In genomic region chr7:234041-234711, GRCh38 we compare ENCODE assay signal across 13 cellular contexts. TPM values are rescaled to one million over a fixed set of nuclear protein-coding genes. Genes with fewer than 3 reads are reported as not detected.
DNase-seq lines count a peak whose midpoint lies in the region; ATAC-seq and TF ChIP-seq lines count a peak whose summit lies in the region.
"Had no signal": no experiment of that assay in that cellular context is flagged by ENCODE, and none has a peak within 500 bp of the region (broad histone marks: within the 10 kb centered on the region; RNA-seq: fewer than 3 reads in every experiment).

No MANE protein-coding gene starts in this region.

- no peaks in the 10 kb centered on the region for H3K9me3 ChIP-seq in IMR-90 (ENCODE audit: control insufficient read depth, insufficient read depth, low read length)
- no peaks in the 10 kb centered on the region for H3K9me3 ChIP-seq in duodenal mucosa (ENCODE audit: control insufficient read depth in 1 of 2, low read length in 2 of 2)
- no peaks in the 10 kb centered on the region for H3K9me3 ChIP-seq in mucosa of descending colon
- H3K9me3 ChIP-seq in testis = no peaks in the 10 kb centered on the region

- H3K27me3 ChIP-seq in IMR-90 (ENCODE audit: control insufficient read depth, insufficient read depth, low read length) (no peaks in the 10 kb centered on the region), duodenal mucosa (ENCODE audit: control insufficient read depth in 1 of 2, insufficient read depth in 2 of 2, low read length in 2 of 2) (no peaks in the 10 kb centered on the region), testis (no peaks in the 10 kb centered on the region)

- H3K4me1 ChIP-seq in IMR-90 (ENCODE audit: control insufficient read depth, insufficient read depth, low read length) (peaks cover 60% of the 10 kb centered on the region), duodenal mucosa (ENCODE audit: control insufficient read depth in 1 of 2, insufficient read depth in 2 of 2, low read length in 2 of 2) (peaks cover 0 to 16% of the 10 kb centered on the region in 2 donors), mucosa of descending colon (ENCODE audit: low read depth) (peaks cover 2% of the 10 kb centered on the region), testis (peaks cover 54% of the 10 kb centered on the region)

- TF ChIP-seq POLR2A in IMR-90 (IDR thresholded peaks at IDR 0.05; ENCODE audit: low read depth, low read length) (0 out of 2 replicates have a peak, but pooled peaks have one; percentile 4), testis (IDR thresholded peaks at IDR 0.05) (no peak)

- POLR2A ChIA-PET in IMR-90 (lab: Charles Lee; ENCODE audit: unreplicated experiment) = interaction anchor here (1.5 kb wide), 1 partner anchor 42 kb away, joined by 3 read pairs; the partner anchor contains the start of gene FAM20C

- 41% methylated on average over 27 of the region's 33 CpGs; no CpG with 5 or more reads in 1 of the 2 experiments for WGBS in IMR-90 (ENCODE audit: extremely low coverage in 2 of 2, insufficient read length in 1 of 2), 2 experiments
- 46 to 52% methylated on average over 15 to 33 of the region's 33 CpGs for WGBS in testis, 2 donors

- H3K27ac Mint-ChIP-seq in progenitor cell of endocrine pancreas = no peak overlapping the region
- H3K27ac Mint-ChIP-seq: activated T-helper 17 cell treated with anti-CD3 and anti-CD28 coated beads, Interleukin-2, amount 50 U/mL, for 72 hours had no signal

- peak overlapping the region; percentile 99 for H4K5ac ChIP-seq in IMR-90 (ENCODE audit: low read depth, low read length)

- peak overlapping the region; percentile 97 for H3K18ac ChIP-seq in IMR-90 (ENCODE audit: low read depth, low read length)

- peak overlapping the region; percentile 76; the same call in 1 of the 2 replicates for H3K56ac ChIP-seq in IMR-90 (ENCODE audit: extremely low read depth, insufficient read depth, low read length)

- intact Hi-C loops in IMR-90 (cut with micrococcal nuclease) (no loop called here), mucosa of descending colon (cut with DNase I, micrococcal nuclease) (no loop called here), testis (cut with DNase I; ENCODE audit: low total_unique reads) (no loop called here)

- H2BK20ac ChIP-seq in IMR-90 (ENCODE audit: low read depth, low read length) = peak overlapping the region; percentile 93

- H4K8ac ChIP-seq in IMR-90 (ENCODE audit: low read depth in 2 of 2, low read length in 2 of 2) = peak overlapping the region; percentile 72 to 87

- peak overlapping the region; percentile 98 for H3K4ac ChIP-seq in IMR-90 (ENCODE audit: low read depth, low read length)

- in situ Hi-C loops in IMR-90 (cut with MboI; ENCODE audit: low sequenced_read_pairs) = no loop called here

- peak overlapping the region; percentile 100 for H2AK9ac ChIP-seq in IMR-90 (replicated peaks; ENCODE audit: low read depth, low read length, poor library complexity)

- H3K14ac ChIP-seq in IMR-90 (replicated peaks; ENCODE audit: low read depth, low read length) = peak overlapping the region; percentile 96

- H3K27ac ChIP-seq in IMR-90 (ENCODE audit: insufficient read depth, low read length) = peak overlapping the region; percentile 96
- peak overlapping the region; percentile 73 for H3K27ac ChIP-seq in duodenal mucosa (ENCODE audit: low read depth, low read length)
- H3K27ac ChIP-seq in testis = peak overlapping the region; percentile 72 to 74
- H3K27ac ChIP-seq: WERI-Rb-1 had no signal

- peak; percentile 21 for DNase-seq in IMR-90
- no peak for DNase-seq in mucosa of descending colon
- DNase-seq in testis = no peak
- DNase-seq in HPDE6-E6E7 (ENCODE audit: extremely low spot score) = no peak
- DNase-seq in progenitor cell of endocrine pancreas (ENCODE audit: low spot score, unreplicated experiment) = no peak
- no peak for DNase-seq in NCI-H226
- DNase-seq in GM19238 (ENCODE audit: insufficient read length, low spot score) = no peak
- DNase-seq: NCI-H1092 treated with DMSO at 0.1 percent for 48 hours; stimulated activated CD4-positive, alpha-beta T cell treated with anti-CD3 and anti-CD28 coated beads, Interleukin-15, amount 100 ng/mL, for 24 hours; WERI-Rb-1 had no signal

- H3K9ac ChIP-seq in IMR-90 (ENCODE audit: low read depth, low read length) (peak overlapping the region; percentile 53), duodenal mucosa (ENCODE audit: low read depth in 1 of 2, low read length in 2 of 2) (no peak overlapping the region)

- peaks cover 29% of the 10 kb centered on the region for H3K36me3 ChIP-seq in IMR-90 (ENCODE audit: control insufficient read depth, insufficient read depth, low read length)
- peaks cover 0 to 19% of the 10 kb centered on the region in 2 donors for H3K36me3 ChIP-seq in duodenal mucosa (ENCODE audit: control insufficient read depth in 1 of 2, insufficient read depth in 2 of 2, low read length in 2 of 2)
- H3K36me3 ChIP-seq in mucosa of descending colon (ENCODE audit: low read depth) = no peaks in the 10 kb centered on the region
- H3K36me3 ChIP-seq in testis (ENCODE audit: low read depth, missing control alignments) = no peaks in the 10 kb centered on the region
- H3K36me3 ChIP-seq: WERI-Rb-1 had no signal

- peaks cover 44 to 76% of the 10 kb centered on the region in 2 experiments for H3K79me1 ChIP-seq in IMR-90 (ENCODE audit: low read depth in 1 of 2, low read length in 2 of 2)

- peak overlapping the region; percentile 84; the same call in 2 of the 3 replicates for H2BK15ac ChIP-seq in IMR-90 (ENCODE audit: low read depth, low read length)

- H4K20me1 ChIP-seq in IMR-90 (ENCODE audit: insufficient read depth, low read length) = peaks cover 24% of the 10 kb centered on the region

- peak overlapping the region; percentile 49 for H3K4me2 ChIP-seq in IMR-90 (ENCODE audit: low read depth, low read length)

- BruUV-seq in IMR-90 (replicated peaks; lab: Mats Ljungman, UMichigan) = no TSS peak

- dilution Hi-C loops in IMR-90 (cut with HindIII; ENCODE audit: low sequenced_read_pairs, unreplicated experiment) = no loop called here

- peak overlapping the region; percentile 96 for H2BK5ac ChIP-seq in IMR-90 (ENCODE audit: low read depth, low read length, poor library complexity, severe bottlenecking)

- H3K36me3 Mint-ChIP-seq in progenitor cell of endocrine pancreas (ENCODE audit: insufficient read depth) = peaks cover 6% of the 10 kb centered on the region

- H3K9me1 ChIP-seq in IMR-90 (ENCODE audit: insufficient read depth, low read length) = peaks cover 31% of the 10 kb centered on the region

- TF ChIP-seq RAD21 in IMR-90 (IDR thresholded peaks at IDR 0.05; ENCODE audit: low read length) = no peak

- peak overlapping the region; percentile 100 for H2AK5ac ChIP-seq in IMR-90 (ENCODE audit: low read depth, low read length)

- TF ChIP-seq CTCF in IMR-90 (conservative IDR thresholded peaks at IDR 0.05; ENCODE audit: low read depth, low read length) = no peak
- no peak for TF ChIP-seq CTCF in mucosa of descending colon (IDR thresholded peaks at IDR 0.05)
- no peak for TF ChIP-seq CTCF in testis (IDR thresholded peaks at IDR 0.05)
- no peak for TF ChIP-seq CTCF in progenitor cell of endocrine pancreas (IDR thresholded peaks at IDR 0.05; ENCODE audit: unreplicated experiment)

- H3K4me3 ChIP-seq in IMR-90 (ENCODE audit: insufficient read depth, low read depth, low read length) (no peak overlapping the region), duodenal mucosa (ENCODE audit: low read depth in 1 of 2, low read length in 2 of 2) (no peak overlapping the region), mucosa of descending colon (no peak overlapping the region), testis (no peak overlapping the region)

- no peak overlapping the region for H3K4me3 Mint-ChIP-seq in progenitor cell of endocrine pancreas (ENCODE audit: low read depth)
- H3K4me3 Mint-ChIP-seq: activated T-helper 17 cell treated with anti-CD3 and anti-CD28 coated beads, Interleukin-2, amount 50 U/mL, for 72 hours had no signal

- peak overlapping the region; percentile 98 for H2BK120ac ChIP-seq in IMR-90 (ENCODE audit: low read depth, low read length)

- H3K23ac ChIP-seq in IMR-90 (ENCODE audit: low read depth, low read length) = peak overlapping the region; percentile 93

- ATAC-seq in IMR-90 (ENCODE audit: low read depth) = no peak; the same call in 1 of the 2 replicates
- peak; percentile 17 for ATAC-seq in mucosa of descending colon
- ATAC-seq: activated T-helper 17 cell treated with anti-CD3 and anti-CD28 coated beads, Interleukin-2, amount 50 U/mL, for 72 hours had no signal

- H3K27me3 Mint-ChIP-seq in progenitor cell of endocrine pancreas = no peaks in the 10 kb centered on the region

- CTCF ChIA-PET in IMR-90 (lab: Yijun Ruan, JAX) = no interaction called here

- H3K4me1 Mint-ChIP-seq in progenitor cell of endocrine pancreas (ENCODE audit: low read depth) = peaks cover 7% of the 10 kb centered on the region
- H3K4me1 Mint-ChIP-seq: activated T-helper 17 cell treated with anti-CD3 and anti-CD28 coated beads, Interleukin-2, amount 50 U/mL, for 72 hours had no signal

- no peaks in the 10 kb centered on the region for H3K9me3 Mint-ChIP-seq in progenitor cell of endocrine pancreas (ENCODE audit: low read depth)
- H3K9me3 Mint-ChIP-seq: activated T-helper 17 cell treated with anti-CD3 and anti-CD28 coated beads, Interleukin-2, amount 50 U/mL, for 72 hours had no signal

- H4K91ac ChIP-seq in IMR-90 (ENCODE audit: insufficient read depth, low read depth, low read length) = peak overlapping the region; percentile 96

- H2AFZ ChIP-seq in IMR-90 (replicated peaks; ENCODE audit: low read length, poor library complexity) = peak overlapping the region; percentile 88

TF ChIP-seq in IMR-90, 13 proteins besides CTCF, POLR2A, EP300 and RAD21 (continues in another document):
- TF ChIP-seq FOS (IDR thresholded peaks at IDR 0.05; ENCODE audit: low read depth, low read length) = no peak
- no peak for TF ChIP-seq RFX5 (IDR thresholded peaks at IDR 0.05; ENCODE audit: low read depth, low read length)
- TF ChIP-seq MXI1 (IDR thresholded peaks at IDR 0.05; ENCODE audit: borderline replicate concordance, low read depth, low read length) = no peak
- no peak for TF ChIP-seq BHLHE40 (IDR thresholded peaks at IDR 0.05; ENCODE audit: low read depth, low read length)

RNA-seq across cellular contexts. Expression of gene FAM20C, which starts 41.8 kb away (rescaled TPM):
- total RNA-seq in IMR-90 (2012; rRNA removed) (7.7 and 8.9 TPM in 2 replicates), mucosa of descending colon (10 to 100 TPM; 20.7 to 47.7 (median 26.5) TPM), testis (10 to 100 TPM; 34.0 to 36.7 TPM), progenitor cell of endocrine pancreas (32.9 and 33.3 TPM in 2 replicates)
- polyA plus RNA-seq in IMR-90 (2012; rRNA removed) (36.6 and 38.2 TPM in 2 replicates), testis (ENCODE audit: insufficient read depth, low read depth, low replicate concordance) (14.0 TPM)
- 36.5 and 56.4 TPM in 2 replicates for polyA plus RNA-seq in IMR-90 (2012; cell fraction: cytosol; rRNA removed)
- 38.9 and 55.0 TPM in 2 replicates for polyA plus RNA-seq in IMR-90 (2012; cell fraction: nucleus; rRNA removed; ENCODE audit: low replicate concordance)

RNA-seq across cellular contexts. Expression of gene FOXL3, which starts 55.8 kb away (rescaled TPM):
- total RNA-seq in IMR-90 (2012; rRNA removed) (not detected in 2 replicates), mucosa of descending colon (under 1 TPM in 1 of 3 donors, not detected in 2; 0.43 TPM), testis (10 to 100 TPM in 1 of 2 donors, 1 to 10 TPM in 1; 4.5 to 14.5 TPM), progenitor cell of endocrine pancreas (not detected in 2 replicates)
- polyA plus RNA-seq in IMR-90 (2012; rRNA removed) (not detected in 2 replicates), testis (ENCODE audit: insufficient read depth, low read depth, low replicate concordance) (37.7 TPM)
- not detected in 2 replicates for polyA plus RNA-seq in IMR-90 (2012; cell fraction: cytosol; rRNA removed)
- polyA plus RNA-seq in IMR-90 (2012; cell fraction: nucleus; rRNA removed; ENCODE audit: low replicate concordance) = not detected in 2 replicates
- total RNA-seq: activated T-helper 17 cell treated with anti-CD3 and anti-CD28 coated beads, Interleukin-2, amount 50 U/mL, for 72 hours; H1 had no signal
- polyA plus RNA-seq: H1 had no signal
